21 cellular contexts compared by ENCODE assay signal in the genomic region with DNA sequence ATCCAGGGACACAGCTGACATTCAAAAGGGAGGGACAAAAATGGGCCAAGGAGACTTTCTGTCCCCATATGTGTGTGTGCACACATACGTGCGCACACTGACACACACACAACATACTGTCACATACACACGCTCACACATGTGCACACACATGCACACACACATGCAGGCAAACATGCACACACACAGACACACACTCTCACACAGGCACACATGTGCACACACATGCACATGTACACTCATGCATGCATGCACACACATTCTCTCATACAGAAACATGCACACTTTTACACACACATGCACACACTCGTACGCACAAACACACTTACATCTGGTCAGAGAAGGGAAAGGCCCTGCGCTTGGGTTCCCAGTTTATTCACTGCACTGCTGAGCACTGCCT.
A peak's percentile ranks its signal among the peaks of the same experiment; 100 is the strongest.
DNase-seq lines count a peak whose midpoint lies in the region; ATAC-seq, FAIRE-seq and TF ChIP-seq lines count a peak whose summit lies in the region.
"Had no signal": no experiment of that assay in that cellular context is flagged by ENCODE, and none has a peak within 500 bp of the region (broad histone marks: within the 10 kb centered on the region; RNA-seq: fewer than 3 reads in every experiment).

No MANE protein-coding gene starts in this region.

- H2BK5ac ChIP-seq in neuronal stem cell (ENCODE audit: low read length), result no peak overlapping the region

- no peak overlapping the region for H2BK12ac ChIP-seq in neuronal stem cell (ENCODE audit: low read length)

- H3K23ac ChIP-seq in neuronal stem cell (ENCODE audit: low read depth, low read length, poor library complexity), result no peak overlapping the region

- H2BK120ac ChIP-seq in neuronal stem cell (ENCODE audit: low read depth, low read length), result no peak overlapping the region

- no peak overlapping the region for H2AK5ac ChIP-seq in neuronal stem cell (ENCODE audit: low read depth, low read length)

- CTCF ChIA-PET in HepG2 (lab: Yijun Ruan, JAX; ENCODE audit: low intra/inter-chr PET ratio, low total read pairs), result no interaction called here

- H3K27me3 ChIP-seq in HepG2 (ENCODE audit: control insufficient read depth in 1 of 2, insufficient read depth in 2 of 2, low read length in 2 of 2), result peaks cover 5 to 29% of the 10 kb centered on the region in 2 experiments; a peak in 3 of 5 replicates
- no peaks in the 10 kb centered on the region for H3K27me3 ChIP-seq in right lobe of liver
- no peaks in the 10 kb centered on the region for H3K27me3 ChIP-seq in bronchial epithelial cell (ENCODE audit: control insufficient read depth, insufficient read depth, low read length)
- peaks cover 0 to 26% (median 15%) of the 10 kb centered on the region in 3 experiments for H3K27me3 ChIP-seq in neuronal stem cell (ENCODE audit: control insufficient read depth in 3 of 3, insufficient read depth in 3 of 3, low read depth in 1 of 3, low read length in 3 of 3)
- H3K27me3 ChIP-seq in heart right ventricle, result peaks cover 0 to 64% (median 53%) of the 10 kb centered on the region in 7 donors

- H3K4me1 ChIP-seq in HepG2 (ENCODE audit: insufficient read depth, low read length) (no peaks in the 10 kb centered on the region), right lobe of liver (no peaks in the 10 kb centered on the region), neuronal stem cell (ENCODE audit: control insufficient read depth in 2 of 2, insufficient read depth in 1 of 2, low read depth in 1 of 2, low read length in 2 of 2) (peaks cover 0 to 5% of the 10 kb centered on the region in 2 donors), heart right ventricle (no peaks in the 10 kb centered on the region)
- H3K4me1 ChIP-seq: Caco-2, HAP-1 had no signal

- no peak overlapping the region for H3K18ac ChIP-seq in neuronal stem cell (ENCODE audit: low read length)

- no peak for TF ChIP-seq POLR2A in HepG2 (IDR thresholded peaks at IDR 0.05; ENCODE audit: insufficient read depth in 1 of 2, low read depth in 2 of 2, low read length in 2 of 2)
- TF ChIP-seq POLR2A in right lobe of liver (IDR thresholded peaks at IDR 0.05), result no peak

- H3K4me3 ChIP-seq in HepG2 (replicated peaks in 1 of 3; ENCODE audit: insufficient read depth in 1 of 3, low read depth in 2 of 3, low read length in 3 of 3) (no peak overlapping the region), right lobe of liver (no peak overlapping the region), bronchial epithelial cell (ENCODE audit: low read depth, low read length) (no peak overlapping the region), neuronal stem cell (ENCODE audit: low read length in 2 of 2) (peak overlapping the region in 1 of 2 donors; percentile 46), heart right ventricle (no peak overlapping the region)
- H3K4me3 ChIP-seq: BLaER1, GM23338, HAP-1 had no signal

- TF ChIP-seq CTCF in HepG2 (CRISPR knock-in tag; IDR thresholded peaks at IDR 0.05) (no peak), right lobe of liver (IDR thresholded peaks at IDR 0.05) (no peak), bronchial epithelial cell (IDR thresholded peaks at IDR 0.05; ENCODE audit: insufficient read depth, low read length, severe bottlenecking) (no peak), heart right ventricle (IDR thresholded peaks at IDR 0.05) (no peak)

- H2BK15ac ChIP-seq in neuronal stem cell (ENCODE audit: low read length), result no peak overlapping the region

- TF ChIP-seq EP300 in HepG2 (IDR thresholded peaks at IDR 0.05; ENCODE audit: low read depth in 2 of 2, low read length in 2 of 2), result no peak
- no peak for TF ChIP-seq EP300 in HepG2 (CRISPR knock-in tag; IDR thresholded peaks at IDR 0.05; ENCODE audit: borderline replicate concordance)

- H3K27ac ChIP-seq in HepG2 (ENCODE audit: extremely low read length, insufficient read depth, low read length) (no peak overlapping the region), right lobe of liver (no peak overlapping the region), neuronal stem cell (replicated peaks; ENCODE audit: low read length) (no peak overlapping the region), heart right ventricle (no peak overlapping the region)
- H3K27ac ChIP-seq: 22Rv1, BLaER1, C4-2B had no signal

- H3K9ac ChIP-seq in HepG2 (ENCODE audit: insufficient read depth, low read depth, low read length) (no peak overlapping the region), neuronal stem cell (ENCODE audit: low read depth, low read length, poor library complexity) (peak overlapping the region; percentile 4)
- H3K9ac ChIP-seq: BLaER1 had no signal

- DNase-seq in HepG2 (ENCODE audit: low spot score), result no peak
- no peak for DNase-seq in right lobe of liver
- no peak for DNase-seq in bronchial epithelial cell (ENCODE audit: low read depth)
- DNase-seq in neuronal stem cell (ENCODE audit: low spot score), result no peak
- DNase-seq in heart right ventricle, result no peak
- DNase-seq in NCI-H82 (lab: John Stamatoyannopoulos, UW), result no peak
- DNase-seq: Caco-2; CD4-positive, CD25-positive, alpha-beta regulatory T cell; CD8-positive, alpha-beta T cell; DMS153; DND-41 had no signal

- no peak for FAIRE-seq in HepG2 (lab: Jason Lieb, UNC)
- peak; percentile 60 for FAIRE-seq in bronchial epithelial cell (lab: Jason Lieb, UNC)
- FAIRE-seq: A204.1, G401.6, GM19239, H54 had no signal

- H2AFZ ChIP-seq in HepG2 (ENCODE audit: low read length) (no peak overlapping the region), neuronal stem cell (ENCODE audit: low read length) (no peak overlapping the region)

- no TSS peak for BruUV-seq in HepG2 (replicated peaks; lab: Mats Ljungman, UMichigan)

- POLR2A ChIA-PET in HepG2 (lab: Yijun Ruan, JAX), result no interaction called here

- H4K91ac ChIP-seq in neuronal stem cell (ENCODE audit: low read depth, low read length, poor library complexity), result no peak overlapping the region

- no peak overlapping the region for H3K4ac ChIP-seq in neuronal stem cell (ENCODE audit: low read length)

- no peak for TF ChIP-seq RAD21 in HepG2 (CRISPR knock-in tag; IDR thresholded peaks at IDR 0.05)

- no peaks in the 10 kb centered on the region for H3K79me2 ChIP-seq in HepG2 (ENCODE audit: insufficient read depth, low read length)

- ATAC-seq in HepG2 (no peak), right lobe of liver (no peak), heart right ventricle (no peak), GM21576 (IDR thresholded peaks at IDR 0.05; ENCODE audit: unreplicated experiment) (no peak)
- ATAC-seq: CD8-positive, alpha-beta T cell; GM23338 had no signal

- WGBS in HepG2 (ENCODE audit: low lambda C conversion rate), result 37% methylated on average over 3 of the region's 6 CpGs
- WGBS in right lobe of liver (ENCODE audit: insufficient coverage, low coverage, low lambda C conversion rate, missing lambda C conversion rate), result 93% methylated on average over 5 of the region's 6 CpGs
- no CpG with 5 or more reads among the region's 6 CpGs for WGBS in neuronal stem cell (ENCODE audit: extremely low coverage in 2 of 2, insufficient read length in 2 of 2, insufficient replicate concordance in 1 of 2), 2 donors
- WGBS in heart right ventricle, 2 donors, result 79 to 85% methylated on average over 6 of the region's 6 CpGs

- H3K36me3 ChIP-seq in HepG2 (replicated peaks in 1 of 2; ENCODE audit: control insufficient read depth in 1 of 2, insufficient read depth in 2 of 2, low read length in 2 of 2) (no peaks in the 10 kb centered on the region), right lobe of liver (no peaks in the 10 kb centered on the region), bronchial epithelial cell (ENCODE audit: control insufficient read depth, insufficient read depth, low read length) (no peaks in the 10 kb centered on the region), neuronal stem cell (replicated peaks in 1 of 2; ENCODE audit: control insufficient read depth in 2 of 2, insufficient read depth in 2 of 2, low read length in 2 of 2) (no peaks in the 10 kb centered on the region), heart right ventricle (no peaks in the 10 kb centered on the region)
- H3K36me3 ChIP-seq: HAP-1 had no signal

- no peak overlapping the region for H4K8ac ChIP-seq in neuronal stem cell (ENCODE audit: low read depth, low read length)

- no peaks in the 10 kb centered on the region for H3K79me1 ChIP-seq in neuronal stem cell (ENCODE audit: low read depth, low read length)

- H3K4me2 ChIP-seq in HepG2 (ENCODE audit: low read depth, low read length), result no peak overlapping the region
- no peak overlapping the region for H3K4me2 ChIP-seq in neuronal stem cell (ENCODE audit: insufficient read depth, low read length, poor library complexity, severe bottlenecking)
- H3K4me2 ChIP-seq: BLaER1, GM23338 had no signal

- H3K9me3 ChIP-seq in HepG2 (ENCODE audit: low read length), result no peaks in the 10 kb centered on the region
- H3K9me3 ChIP-seq in right lobe of liver, result no peaks in the 10 kb centered on the region
- H3K9me3 ChIP-seq in neuronal stem cell (replicated peaks in 1 of 2; ENCODE audit: control insufficient read depth in 2 of 2, insufficient read depth in 1 of 2, low read depth in 1 of 2, low read length in 2 of 2), result no peaks in the 10 kb centered on the region
- no peaks in the 10 kb centered on the region for H3K9me3 ChIP-seq in heart right ventricle
- H3K9me3 ChIP-seq: Caco-2, HAP-1 had no signal

- in situ Hi-C loops in HepG2 (cut with HindIII; ENCODE audit: extremely low pct_ligation_motif_present, low pct_unique_long_range_greater_than_20kb), result no loop called here

- intact Hi-C loops in HepG2 (cut with micrococcal nuclease; ENCODE audit: unreplicated experiment) (no loop called here), right lobe of liver (cut with DNase I) (no loop called here), heart right ventricle (cut with DNase I) (no loop called here)

- no peaks in the 10 kb centered on the region for H4K20me1 ChIP-seq in HepG2 (ENCODE audit: insufficient read depth, low read length)

- H3K14ac ChIP-seq in neuronal stem cell (ENCODE audit: low read length), result peak overlapping the region; percentile 56

TF ChIP-seq in HepG2, 621 proteins besides CTCF, POLR2A, EP300 and RAD21:
- TF ChIP-seq RXRB (CRISPR knock-in tag; IDR thresholded peaks at IDR 0.05; ENCODE audit: borderline replicate concordance), result no peak
- TF ChIP-seq MNT (IDR thresholded peaks at IDR 0.05), result peak; percentile 92
